ENCODE assay signal across 2 cellular contexts in genomic region chr1:206508130-206508884, GRCh38.
TF ChIP-seq lines count a peak whose summit lies in the region.

No MANE protein-coding gene starts in this region.

TF ChIP-seq in SK-N-SH, 30 proteins besides CTCF, POLR2A, EP300 and RAD21 (continued from another document):
- TF ChIP-seq RXRA (IDR thresholded peaks at IDR 0.05; ENCODE audit: borderline replicate concordance, low read depth) = no peak
- TF ChIP-seq TCF12 (IDR thresholded peaks at IDR 0.05) = no peak
- no peak for TF ChIP-seq POLR2AphosphoS5 (IDR thresholded peaks at IDR 0.05; ENCODE audit: low read depth, low read length)
- TF ChIP-seq RCOR1 (IDR thresholded peaks at IDR 0.05; ENCODE audit: low read length) = no peak
- no peak for TF ChIP-seq PBX3 (IDR thresholded peaks at IDR 0.05)
- no peak for TF ChIP-seq CHD2 (IDR thresholded peaks at IDR 0.05; ENCODE audit: low read length, partially characterized antibody)
TF ChIP-seq in SK-N-SH: peak in this region for 0.

TF ChIP-seq in SK-N-SH treated with all-trans-retinoic acid at 6 μM for 48 hours, 23 proteins besides CTCF, POLR2A, EP300 and RAD21 (continued from another document):
- no peak for TF ChIP-seq PPARA (CRISPR knock-in tag; IDR thresholded peaks at IDR 0.05; ENCODE audit: borderline replicate concordance)
- no peak for TF ChIP-seq CREB5 (CRISPR knock-in tag; IDR thresholded peaks at IDR 0.05; ENCODE audit: low read depth)
- TF ChIP-seq BACH2 (CRISPR knock-in tag; IDR thresholded peaks at IDR 0.05; ENCODE audit: borderline replicate concordance) = no peak
- TF ChIP-seq ARNTL (CRISPR knock-in tag; IDR thresholded peaks at IDR 0.05; ENCODE audit: borderline replicate concordance, low read depth) = no peak
- no peak for TF ChIP-seq TCF4 (CRISPR knock-in tag; IDR thresholded peaks at IDR 0.05; ENCODE audit: borderline replicate concordance)
- no peak for TF ChIP-seq TOX (CRISPR knock-in tag; IDR thresholded peaks at IDR 0.05; ENCODE audit: borderline replicate concordance)
- no peak for TF ChIP-seq ZFP30 (CRISPR knock-in tag; IDR thresholded peaks at IDR 0.05)
- no peak for TF ChIP-seq ZNF70 (CRISPR knock-in tag; IDR thresholded peaks at IDR 0.05)
- TF ChIP-seq GLIS3 (CRISPR knock-in tag; IDR thresholded peaks at IDR 0.05) = no peak
